Comparison of ENCODE assay signal across 19 cellular contexts in the genomic region with DNA sequence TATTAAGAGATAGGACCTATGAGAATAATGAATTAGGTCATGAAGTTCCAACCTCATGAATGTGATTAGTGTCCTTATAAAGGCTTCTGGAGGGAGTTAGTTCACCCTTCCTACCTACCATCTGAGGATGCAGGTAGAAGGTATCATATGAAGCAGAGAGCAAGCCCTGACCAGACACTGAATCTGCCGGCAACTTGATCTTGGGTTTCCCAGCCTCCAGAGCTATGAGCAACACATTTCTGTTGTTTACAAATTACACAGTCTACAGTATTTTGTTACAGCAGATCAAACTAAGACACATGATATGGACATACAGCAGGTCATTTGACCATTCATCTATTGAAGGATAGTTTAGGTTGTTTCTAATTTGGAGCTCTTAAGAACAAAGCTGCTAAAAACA.
"Had no signal": no experiment of that assay in that cellular context is flagged by ENCODE, and none has a peak within 500 bp of the region (broad histone marks: within the 10 kb centered on the region; RNA-seq: fewer than 3 reads in every experiment).

No MANE protein-coding gene starts in this region.

- H3K27ac Mint-ChIP-seq: natural killer cell treated with Interleukin-12 subunit alpha and Interleukin-12 subunit beta and Interleukin-15 and Interleukin-18, amount 100 ng/mL, for 72 hours; neural progenitor cell had no signal

- DNase-seq: effector memory CD4-positive, alpha-beta T cell; foreskin fibroblast; glutamatergic neuron; kidney; left cardiac atrium; left ventricle myocardium superior; mesenchymal stem cell; midbrain; nucleus accumbens; ovary; sigmoid colon; stimulated activated CD4-positive, alpha-beta T cell treated with anti-CD3 and anti-CD28 coated beads, Interleukin-12 subunit alpha, Interleukin-12 subunit beta, amount 100 ng/mL, for 4 hours; stimulated activated naive CD4-positive, alpha-beta T cell; stomach; substantia nigra; transverse colon had no signal

- ATAC-seq: gastroesophageal sphincter; left cardiac atrium; left ventricle myocardium superior; natural killer cell treated with Interleukin-12 subunit alpha and Interleukin-12 subunit beta and Interleukin-15 and Interleukin-18, amount 100 ng/mL, for 72 hours had no signal

- H3K9me3 Mint-ChIP-seq: natural killer cell treated with Interleukin-12 subunit alpha and Interleukin-12 subunit beta and Interleukin-15 and Interleukin-18, amount 100 ng/mL, for 72 hours; neural progenitor cell had no signal

- H3K4me3 Mint-ChIP-seq: natural killer cell treated with Interleukin-12 subunit alpha and Interleukin-12 subunit beta and Interleukin-15 and Interleukin-18, amount 100 ng/mL, for 72 hours; neural progenitor cell had no signal

- H3K36me3 Mint-ChIP-seq: natural killer cell treated with Interleukin-12 subunit alpha and Interleukin-12 subunit beta and Interleukin-15 and Interleukin-18, amount 100 ng/mL, for 72 hours; neural progenitor cell had no signal
